ENCODE assay signal across 8 cellular contexts in genomic region chr2:109545828-109546713, GRCh38.
DNase-seq lines count a peak whose midpoint lies in the region; ATAC-seq and TF ChIP-seq lines count a peak whose summit lies in the region.

No MANE protein-coding gene starts in this region.

- BruUV-seq in PC-3 (replicated peaks; lab: Mats Ljungman, UMichigan), result no TSS peak

- no peaks in the 10 kb centered on the region for H3K27me3 ChIP-seq in PC-3 (ENCODE audit: low read length)

- H3K9me2 ChIP-seq in PC-3 (replicated peaks; ENCODE audit: low read length), result no peaks in the 10 kb centered on the region

- no peak overlapping the region for H3K4me2 ChIP-seq in PC-3 (ENCODE audit: low read length)

- TF ChIP-seq CTCF in PC-3 (conservative IDR thresholded peaks at IDR 0.05; ENCODE audit: low read depth, low read length), result peak; percentile 92
- TF ChIP-seq CTCF in nephron (IDR thresholded peaks at IDR 0.05; ENCODE audit: unreplicated experiment in 3 of 3), result peak; percentile 93 to 97 (median 94)

- intact Hi-C loops in PC-3 (cut with micrococcal nuclease), result loop anchor here (1.0 kb wide), 4 partner anchors 66 to 190 kb away; no protein-coding TSS in a partner anchor

- no peaks in the 10 kb centered on the region for H3K9me3 Mint-ChIP-seq in nephron

- no peaks in the 10 kb centered on the region for H3K4me1 ChIP-seq in PC-3 (ENCODE audit: insufficient read depth, low read length)

- ATAC-seq in GM18517 (IDR thresholded peaks at IDR 0.05; ENCODE audit: unreplicated experiment) (peak; percentile 72), HG03442 (IDR thresholded peaks at IDR 0.05; ENCODE audit: unreplicated experiment) (peak; percentile 72), PC-3 (peak; percentile 82)

- no peak overlapping the region for H2AFZ ChIP-seq in PC-3 (ENCODE audit: low read length)

- H3K79me2 ChIP-seq in PC-3 (ENCODE audit: low read length), result no peaks in the 10 kb centered on the region

- no peaks in the 10 kb centered on the region for H3F3A ChIP-seq in PC-3 (ENCODE audit: low read length, unreplicated experiment)

- H3K4me3 Mint-ChIP-seq in nephron, result no peak overlapping the region

- H3K27me3 Mint-ChIP-seq in nephron (ENCODE audit: low read depth), result no peaks in the 10 kb centered on the region

- CTCF ChIA-PET in PC-3 (lab: Charles Lee), result interaction anchor here (0.6 to 1.9 kb wide), 7 partner anchors 32 to 190 kb away, joined by 3 to 20 read pairs (median 4); no protein-coding TSS in a partner anchor

- H3K36me3 ChIP-seq in PC-3 (ENCODE audit: low read depth, low read length), result no peaks in the 10 kb centered on the region

- no peak overlapping the region for H3K4me3 ChIP-seq in PC-3 (ENCODE audit: low read length)

- H3K4me1 Mint-ChIP-seq in nephron, result no peaks in the 10 kb centered on the region

- H3K9me3 ChIP-seq in PC-3 (ENCODE audit: low read length), result no peaks in the 10 kb centered on the region

- H3K27ac Mint-ChIP-seq in nephron, result no peak overlapping the region

- no peak overlapping the region for H3K9ac ChIP-seq in PC-3 (ENCODE audit: low read length)

- H3K27ac ChIP-seq in PC-3 (ENCODE audit: low read length), result no peak overlapping the region

- H4K20me1 ChIP-seq in PC-3 (ENCODE audit: low read length), result no peaks in the 10 kb centered on the region

- H3K36me3 Mint-ChIP-seq in nephron (ENCODE audit: low read depth), result peaks cover 31% of the 10 kb centered on the region

- POLR2A ChIA-PET in PC-3 (lab: Charles Lee; ENCODE audit: unreplicated experiment), result interaction anchor here (0.6 kb wide), 1 partner anchor 69 kb away, joined by 7 read pairs; no protein-coding TSS in a partner anchor

- peak; percentile 62 for DNase-seq in AG08395 (ENCODE audit: low spot score)
- peak; percentile 76 for DNase-seq in PC-3
- peak; percentile 64 for DNase-seq in activated T-cell treated with anti-CD3 and anti-CD28 coated beads, Interleukin-2, amount 50 U/mL, for 1 hour
- DNase-seq in fibroblast of gingiva (ENCODE audit: low read depth), result peak; percentile 42
- peak; percentile 86 for DNase-seq in superior temporal gyrus (ENCODE audit: extremely low spot score)
